ENCODE assay signal across 14 cellular contexts in the genomic region with DNA sequence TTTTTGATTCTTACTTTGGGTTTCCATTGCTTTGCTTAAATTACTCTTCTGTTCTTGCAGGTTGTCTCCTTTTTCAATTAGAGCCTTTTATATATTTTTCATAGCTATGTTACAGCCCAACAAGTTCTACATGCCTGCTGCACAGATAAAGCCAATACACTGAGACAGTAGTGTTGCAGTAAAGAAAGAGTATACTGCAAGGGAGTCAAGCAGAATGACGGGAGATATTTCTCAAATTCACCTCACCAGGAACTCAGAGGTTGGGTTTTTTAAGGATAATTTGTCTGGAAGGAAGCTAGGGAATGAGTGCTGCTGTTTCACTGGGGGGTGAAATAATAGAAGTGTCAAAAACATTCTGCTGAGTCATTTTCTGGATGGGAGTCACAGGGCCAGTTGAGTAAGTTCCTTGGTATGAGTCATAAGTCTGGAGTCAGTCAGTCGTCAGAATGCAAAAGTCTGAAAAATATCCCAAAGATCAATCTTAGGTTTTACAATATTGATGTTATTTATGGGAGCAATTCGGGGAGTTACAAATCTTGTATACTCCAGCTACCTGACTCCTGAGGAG.
DNase-seq lines count a peak whose midpoint lies in the region; ATAC-seq, FAIRE-seq and TF ChIP-seq lines count a peak whose summit lies in the region.
"Had no signal": no experiment of that assay in that cellular context is flagged by ENCODE, and none has a peak within 500 bp of the region (broad histone marks: within the 10 kb centered on the region; RNA-seq: fewer than 3 reads in every experiment).

No MANE protein-coding gene starts in this region.

- H3K9me3 ChIP-seq in K562 (replicated peaks; ENCODE audit: control insufficient read depth, insufficient read depth, low read depth, low read length) (peaks cover 7% of the 10 kb centered on the region), small intestine (ENCODE audit: control insufficient read depth, low read depth) (no peaks in the 10 kb centered on the region)

- H3K27me3 ChIP-seq in BJ (ENCODE audit: control insufficient read depth, insufficient read depth, low read length) (no peaks in the 10 kb centered on the region), K562 (ENCODE audit: control insufficient read depth in 2 of 2, insufficient read depth in 2 of 2, low read length in 2 of 2) (no peaks in the 10 kb centered on the region), mesendoderm (ENCODE audit: insufficient read depth, low read length, poor library complexity) (no peaks in the 10 kb centered on the region), small intestine (ENCODE audit: control insufficient read depth in 2 of 2, insufficient read depth in 2 of 2, low read length in 2 of 2) (no peaks in the 10 kb centered on the region)

- no peaks in the 10 kb centered on the region for H4K20me1 ChIP-seq in K562 (replicated peaks; ENCODE audit: control insufficient read depth, insufficient read depth, low read length)

- in situ Hi-C loops in K562 (cut with MboI): no loop called here

- intact Hi-C loops in K562 (cut with micrococcal nuclease): no loop called here

- POLR2A ChIA-PET in BJ (lab: Charles Lee) (no interaction called here), K562 (lab: Yijun Ruan, JAX) (no interaction called here)

- H3K4me2 ChIP-seq in K562 (ENCODE audit: insufficient read depth, low read length): no peak overlapping the region
- no peak overlapping the region for H3K4me2 ChIP-seq in mesendoderm (ENCODE audit: low read length)

- no peak overlapping the region for H4K8ac ChIP-seq in mesendoderm (ENCODE audit: low read depth, low read length)

- TF ChIP-seq CTCF in BJ (IDR thresholded peaks at IDR 0.05; ENCODE audit: insufficient read depth, low read depth, low read length): no peak
- no peak for TF ChIP-seq CTCF in K562 (IDR thresholded peaks at IDR 0.05 in 2 of 3, conservative IDR thresholded peaks at IDR 0.05 in 1 of 3; ENCODE audit: insufficient read depth in 2 of 3, low read depth in 1 of 3, low read length in 3 of 3)

- no peak overlapping the region for H2BK15ac ChIP-seq in mesendoderm (replicated peaks; ENCODE audit: low read depth)

- H3K79me1 ChIP-seq in mesendoderm (ENCODE audit: low read length): no peaks in the 10 kb centered on the region

- H3K79me2 ChIP-seq in K562 (ENCODE audit: control insufficient read depth, insufficient read depth, low read length) (no peaks in the 10 kb centered on the region), mesendoderm (ENCODE audit: control insufficient read depth, insufficient read depth, low read length) (no peaks in the 10 kb centered on the region)

- no peak overlapping the region for H3K4ac ChIP-seq in mesendoderm (ENCODE audit: low read depth, low read length)

- no TSS peak for BruUV-seq in K562 (replicated peaks; lab: Mats Ljungman, UMichigan)

- H3K18ac ChIP-seq in mesendoderm (ENCODE audit: low read length): no peak overlapping the region

- H2AFZ ChIP-seq in K562 (ENCODE audit: low read depth, low read length): 0 out of 2 replicates have a peak overlapping the region, but pooled peaks have one; percentile 15

- no peak overlapping the region for H2BK120ac ChIP-seq in mesendoderm (ENCODE audit: low read depth, low read length)

- no peak for TF ChIP-seq POLR2A in K562 (conservative IDR thresholded peaks at IDR 0.05)

- ATAC-seq in K562: peak; percentile 60
- no peak for ATAC-seq in HG03095 (IDR thresholded peaks at IDR 0.05; ENCODE audit: unreplicated experiment)
- ATAC-seq: naive thymus-derived CD8-positive, alpha-beta T cell; Right ventricle myocardium inferior; stimulated activated effector memory CD8-positive, alpha-beta T cell treated with anti-CD3 and anti-CD28 coated beads, Interleukin-12 subunit alpha, Interleukin-12 subunit beta, amount 100 ng/mL, for 72 hours had no signal

- 0 out of 2 replicates have a peak, but pooled peaks have one; percentile 2 for TF ChIP-seq EP300 in K562 (IDR thresholded peaks at IDR 0.05; ENCODE audit: low read length)

- no peak overlapping the region for H3K23ac ChIP-seq in mesendoderm (ENCODE audit: low read length)

- no peak overlapping the region for H2AK5ac ChIP-seq in mesendoderm (ENCODE audit: low read length)

- 17% methylated on average over 3 of the region's 3 CpGs for WGBS in K562 (ENCODE audit: insufficient coverage, low coverage, missing lambda C conversion rate)
- no CpG with 5 or more reads among the region's 3 CpGs for WGBS in mesendoderm (ENCODE audit: extremely low coverage, insufficient coverage, low lambda C conversion rate)
- 78 to 85% (median 79%) methylated on average over 3 of the region's 3 CpGs for WGBS in small intestine, 3 donors

- no peaks in the 10 kb centered on the region for H3K4me1 ChIP-seq in K562 (replicated peaks in 1 of 2; ENCODE audit: control insufficient read depth in 2 of 2, insufficient read depth in 2 of 2, low read length in 2 of 2)
- H3K4me1 ChIP-seq in mesendoderm (ENCODE audit: control insufficient read depth, low read depth, low read length): no peaks in the 10 kb centered on the region
- no peaks in the 10 kb centered on the region for H3K4me1 ChIP-seq in small intestine (ENCODE audit: control insufficient read depth in 2 of 2, insufficient read depth in 1 of 2, low read depth in 1 of 2, low read length in 1 of 2)

- FAIRE-seq in K562 (lab: Jason Lieb, UNC) (peak; percentile 48), small intestine (lab: Jason Lieb, UNC) (no peak)

- H3K36me3 ChIP-seq in BJ (ENCODE audit: control insufficient read depth, insufficient read depth, low read length) (no peaks in the 10 kb centered on the region), K562 (ENCODE audit: control insufficient read depth, insufficient read depth, low read length) (no peaks in the 10 kb centered on the region; the same call in 2 of the 3 replicates), mesendoderm (ENCODE audit: control insufficient read depth, insufficient read depth, low read length) (no peaks in the 10 kb centered on the region), small intestine (ENCODE audit: control insufficient read depth in 2 of 2, insufficient read depth in 2 of 2, low read length in 2 of 2) (no peaks in the 10 kb centered on the region)

- no peak overlapping the region for H4K5ac ChIP-seq in mesendoderm (ENCODE audit: low read length)

- CTCF ChIA-PET in BJ (lab: Yijun Ruan, JAX): interaction anchor here (1.3 kb wide), 1 partner anchor 10 kb away, joined by 4 read pairs; no protein-coding TSS in a partner anchor
- CTCF ChIA-PET in K562 (lab: Yijun Ruan, JAX; ENCODE audit: low intra/inter-chr PET ratio): no interaction called here

- H2BK5ac ChIP-seq in mesendoderm (ENCODE audit: low read length): no peak overlapping the region

- H3K27ac ChIP-seq in K562 (ENCODE audit: extremely low read depth, low read depth, low read length): peak overlapping the region; percentile 41; the same call in 2 of the 3 replicates
- no peak overlapping the region for H3K27ac ChIP-seq in mesendoderm (ENCODE audit: low read depth, low read length)
- no peak overlapping the region for H3K27ac ChIP-seq in small intestine (ENCODE audit: low read depth in 1 of 2, low read length in 1 of 2)

- no peak for TF ChIP-seq RAD21 in K562 (CRISPR knock-in tag; conservative IDR thresholded peaks at IDR 0.05 in 1 of 2, IDR thresholded peaks at IDR 0.05 in 1 of 2)

- no peaks in the 10 kb centered on the region for H3K9me1 ChIP-seq in K562 (ENCODE audit: control insufficient read depth, insufficient read depth, low read length)

- no peak overlapping the region for H3K4me3 ChIP-seq in BJ (ENCODE audit: low read depth, low read length)
- no peak overlapping the region for H3K4me3 ChIP-seq in K562
- no peak overlapping the region for H3K4me3 ChIP-seq in mesendoderm (ENCODE audit: low read length)
- no peak overlapping the region for H3K4me3 ChIP-seq in small intestine (ENCODE audit: low read depth in 1 of 2, low read length in 2 of 2)

- no peak overlapping the region for H3K56ac ChIP-seq in mesendoderm (ENCODE audit: low read length)

- H3K9ac ChIP-seq in K562 (ENCODE audit: insufficient read depth in 1 of 2, low read depth in 2 of 2, low read length in 2 of 2): no peak overlapping the region
- H3K9ac ChIP-seq in mesendoderm (ENCODE audit: low read length): no peak overlapping the region

- DNase-seq in BJ (ENCODE audit: low read depth) (peak; percentile 67), LoVo (ENCODE audit: low spot score) (peak; percentile 32), K562 (ENCODE audit: extremely low read depth in 1 of 4, low spot score in 3 of 4) (peak; percentile 27 to 49 (median 37)), mesendoderm (peak; percentile 13), germinal center (ENCODE audit: low spot score) (no peak), NCI-H1930 (lab: John Stamatoyannopoulos, UW) (no peak), small intestine (no peak)
- DNase-seq: activated CD4-positive, alpha-beta T cell treated with anti-CD3 and anti-CD28 coated beads, Interleukin-2, amount 50 U/mL, for 1 hour; activated naive CD4-positive, alpha-beta T cell treated with anti-CD3 and anti-CD28 coated beads, Interleukin-2, amount 10 ng/mL, durations not matched to agents 7 days and 5 days; naive thymus-derived CD8-positive, alpha-beta T cell; NCI-H345 had no signal

TF ChIP-seq in K562, 482 proteins besides CTCF, POLR2A, EP300 and RAD21 (continues in another document):
- TF ChIP-seq, protein P1, sequence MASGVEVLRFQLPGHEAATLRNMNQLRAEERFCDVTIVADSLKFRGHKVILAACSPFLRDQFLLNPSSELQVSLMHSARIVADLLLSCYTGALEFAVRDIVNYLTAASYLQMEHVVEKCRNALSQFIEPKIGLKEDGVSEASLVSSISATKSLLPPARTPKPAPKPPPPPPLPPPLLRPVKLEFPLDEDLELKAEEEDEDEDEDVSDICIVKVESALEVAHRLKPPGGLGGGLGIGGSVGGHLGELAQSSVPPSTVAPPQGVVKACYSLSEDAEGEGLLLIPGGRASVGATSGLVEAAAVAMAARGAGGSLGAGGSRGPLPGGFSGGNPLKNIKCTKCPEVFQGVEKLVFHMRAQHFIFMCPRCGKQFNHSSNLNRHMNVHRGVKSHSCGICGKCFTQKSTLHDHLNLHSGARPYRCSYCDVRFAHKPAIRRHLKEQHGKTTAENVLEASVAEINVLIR (CRISPR knock-in tag; IDR thresholded peaks at IDR 0.05): no peak
- TF ChIP-seq JUND (IDR thresholded peaks at IDR 0.05; ENCODE audit: borderline replicate concordance, low read depth, low read length) (peak; percentile 89), JUND (tag; IDR thresholded peaks at IDR 0.05; ENCODE audit: borderline replicate concordance, low read depth, low read length) (peak; percentile 89), CAMTA2 (CRISPR knock-in tag; conservative IDR thresholded peaks at IDR 0.05) (no peak), ASH1L (IDR thresholded peaks at IDR 0.05; ENCODE audit: borderline replicate concordance, low read depth, partially characterized antibody) (no peak), HDAC6 (IDR thresholded peaks at IDR 0.05; ENCODE audit: low read depth, low read length) (no peak), SIN3B (IDR thresholded peaks at IDR 0.05; ENCODE audit: low read depth) (no peak)

Comparison
In these comparisons a context has a peak if more than half of its experiments do, and no peak if none do; other contexts are left out.
1. DNase-seq: peak in BJ (single experiment), LoVo (single experiment), K562 (4 of 4) and mesendoderm (single experiment); none in germinal center (single experiment), NCI-H1930 (0 of 2) and small intestine (single experiment).